In the genomic region with DNA sequence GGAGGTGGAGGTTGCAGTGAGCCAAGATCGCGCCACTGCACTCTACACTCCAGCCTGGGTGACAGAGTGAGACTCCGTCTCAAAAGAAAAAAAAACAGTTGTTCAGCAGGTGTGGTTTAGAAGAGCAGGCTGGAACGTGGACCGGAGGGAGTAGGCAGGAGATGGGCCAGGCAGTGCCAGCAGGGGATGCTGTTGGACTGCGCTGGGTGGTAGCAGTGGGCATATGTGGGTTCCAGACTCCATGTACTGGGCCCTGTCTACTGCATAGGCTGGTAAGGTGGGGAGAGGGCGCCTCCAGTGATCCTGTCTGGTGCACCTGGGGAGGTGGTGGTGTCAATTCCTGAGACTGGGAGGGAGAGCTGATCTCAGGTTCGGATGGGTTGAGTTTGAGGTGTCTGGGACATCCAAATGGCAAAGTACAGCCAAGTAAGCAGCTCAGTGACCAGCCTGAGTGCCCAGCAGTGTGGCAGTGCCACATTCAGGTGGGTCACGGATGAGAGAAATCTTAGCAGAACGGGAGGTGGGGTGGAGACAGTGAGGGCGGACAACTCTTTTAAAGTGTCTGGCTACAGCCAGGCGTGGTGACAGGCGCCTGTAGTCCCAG, we compare ENCODE assay signal across 8 cellular contexts.
A peak's percentile ranks its signal among the peaks of the same experiment; 100 is the strongest.
DNase-seq lines count a peak whose midpoint lies in the region; TF ChIP-seq lines count a peak whose summit lies in the region.

No MANE protein-coding gene starts in this region.

- no peak overlapping the region for H3K27ac ChIP-seq in OCI-LY1 (ENCODE audit: low read depth, low read length, poor library complexity, severe bottlenecking)

- H3K79me2 ChIP-seq in OCI-LY1 (ENCODE audit: insufficient read depth, low read length), result no peaks in the 10 kb centered on the region

- peaks cover 35% of the 10 kb centered on the region; the same call in 1 of the 2 replicates for H3K36me3 ChIP-seq in OCI-LY1 (ENCODE audit: insufficient read depth, low read length)

- no peak overlapping the region for H3K4me2 ChIP-seq in OCI-LY1 (ENCODE audit: low read length)

- H3F3A ChIP-seq in OCI-LY1 (ENCODE audit: insufficient read depth, low read length), result no peaks in the 10 kb centered on the region

- peaks cover 10% of the 10 kb centered on the region for H3K4me1 ChIP-seq in OCI-LY1 (ENCODE audit: insufficient read depth, low read length, severe bottlenecking)

- TF ChIP-seq CTCF in OCI-LY1 (IDR thresholded peaks at IDR 0.05; ENCODE audit: low read length), result peak; percentile 67

- intact Hi-C loops in head of caudate nucleus (cut with DNase I), result no loop called here

- H3K27me3 ChIP-seq in OCI-LY1 (ENCODE audit: insufficient read depth, low read length), result no peaks in the 10 kb centered on the region

- DNase-seq in NCI-H82 (lab: John Stamatoyannopoulos, UW), result peak; percentile 31
- no peak for DNase-seq in NCI-H82 treated with DMSO at 0.1 percent for 48 hours (lab: John Stamatoyannopoulos, UW; ENCODE audit: unreplicated experiment)
- peak; percentile 10 to 19 for DNase-seq in activated T-helper 1 cell treated with anti-CD3 and anti-CD28 coated beads, Interleukin-2, amount 50 U/mL, for 16 hours (ENCODE audit: low read depth in 1 of 2, low spot score in 1 of 2)
- peak in 23 of 42 donors; percentile 8 to 65 (median 32) for DNase-seq in head of caudate nucleus
- peak; percentile 17 to 42 (median 20) for DNase-seq in stimulated activated CD4-positive, alpha-beta T cell treated with anti-CD3 and anti-CD28 coated beads, Interleukin-12 subunit alpha, Interleukin-12 subunit beta, amount 100 ng/mL, for 48 hours (ENCODE audit: low read depth in 2 of 3, low spot score in 1 of 3)
- DNase-seq in SKM-1 (lab: John Stamatoyannopoulos, UW; ENCODE audit: unreplicated experiment), result no peak
- DNase-seq in NCI-H2029 treated with DMSO at 0.1 percent for 48 hours (lab: John Stamatoyannopoulos, UW), result no peak

- H3K9me3 ChIP-seq in OCI-LY1 (ENCODE audit: low read length), result no peaks in the 10 kb centered on the region

- no peak overlapping the region for H3K9ac ChIP-seq in OCI-LY1 (ENCODE audit: low read length)

- no peak overlapping the region for H3K4me3 ChIP-seq in OCI-LY1 (ENCODE audit: low read depth, low read length, poor library complexity, severe bottlenecking)

- no peaks in the 10 kb centered on the region for H3K9me2 ChIP-seq in OCI-LY1 (ENCODE audit: low read depth, low read length)

- no peak overlapping the region for H2AFZ ChIP-seq in OCI-LY1 (ENCODE audit: low read length)

- no peaks in the 10 kb centered on the region for H4K20me1 ChIP-seq in OCI-LY1 (ENCODE audit: insufficient read depth, low read length)

Comparison
In these comparisons a context has a peak if more than half of its experiments do, and no peak if none do; other contexts are left out.
1. DNase-seq: peak in NCI-H82 (single experiment), activated T-helper 1 cell treated with anti-CD3 and anti-CD28 coated beads, Interleukin-2, amount 50 U/mL, for 16 hours (2 of 2), head of caudate nucleus (23 of 42) and stimulated activated CD4-positive, alpha-beta T cell treated with anti-CD3 and anti-CD28 coated beads, Interleukin-12 subunit alpha, Interleukin-12 subunit beta, amount 100 ng/mL, for 48 hours (3 of 3); none in NCI-H82 treated with DMSO at 0.1 percent for 48 hours (single experiment), SKM-1 (single experiment) and NCI-H2029 treated with DMSO at 0.1 percent for 48 hours (single experiment).